Comparison of ENCODE assay signal across 1 cellular context in the genomic region with DNA sequence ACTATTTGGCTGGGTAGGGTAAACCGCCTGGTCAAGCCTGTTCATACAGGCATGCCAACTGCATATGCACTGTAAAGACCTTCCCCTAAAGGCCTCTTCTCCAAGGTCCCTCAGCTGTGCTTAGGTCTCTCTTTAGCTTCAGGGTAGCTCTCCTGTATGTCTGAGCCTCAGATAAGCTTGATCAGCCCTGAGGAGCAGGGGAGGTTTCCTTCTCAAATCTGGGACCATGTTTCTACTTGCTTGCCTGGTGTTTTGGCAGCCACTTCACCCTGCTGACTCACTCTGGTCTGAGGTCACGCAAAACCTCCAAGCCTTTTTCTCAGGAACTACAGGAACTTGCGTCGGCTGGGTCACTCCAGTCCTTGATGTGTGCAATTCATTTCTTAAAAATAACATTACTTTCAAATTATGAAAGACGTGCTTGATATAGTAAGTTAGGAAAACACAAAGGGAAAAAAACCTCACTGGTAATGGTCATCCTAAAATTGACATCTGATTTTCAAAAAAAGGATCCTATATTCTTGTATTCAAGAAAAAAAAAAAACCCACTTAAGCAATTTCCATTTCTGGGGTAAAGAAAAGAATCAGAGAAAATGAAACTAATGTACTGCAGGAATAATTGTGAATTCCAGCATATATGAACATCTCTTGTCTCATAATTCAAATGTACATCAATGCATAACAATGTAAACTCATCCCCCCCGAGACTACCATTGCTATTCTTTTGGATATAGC.
TF ChIP-seq lines count a peak whose summit lies in the region.

No MANE protein-coding gene starts in this region.

TF ChIP-seq in GM23338, 12 proteins besides CTCF, POLR2A, EP300 and RAD21 (continued from another document):
- TF ChIP-seq, protein P1, sequence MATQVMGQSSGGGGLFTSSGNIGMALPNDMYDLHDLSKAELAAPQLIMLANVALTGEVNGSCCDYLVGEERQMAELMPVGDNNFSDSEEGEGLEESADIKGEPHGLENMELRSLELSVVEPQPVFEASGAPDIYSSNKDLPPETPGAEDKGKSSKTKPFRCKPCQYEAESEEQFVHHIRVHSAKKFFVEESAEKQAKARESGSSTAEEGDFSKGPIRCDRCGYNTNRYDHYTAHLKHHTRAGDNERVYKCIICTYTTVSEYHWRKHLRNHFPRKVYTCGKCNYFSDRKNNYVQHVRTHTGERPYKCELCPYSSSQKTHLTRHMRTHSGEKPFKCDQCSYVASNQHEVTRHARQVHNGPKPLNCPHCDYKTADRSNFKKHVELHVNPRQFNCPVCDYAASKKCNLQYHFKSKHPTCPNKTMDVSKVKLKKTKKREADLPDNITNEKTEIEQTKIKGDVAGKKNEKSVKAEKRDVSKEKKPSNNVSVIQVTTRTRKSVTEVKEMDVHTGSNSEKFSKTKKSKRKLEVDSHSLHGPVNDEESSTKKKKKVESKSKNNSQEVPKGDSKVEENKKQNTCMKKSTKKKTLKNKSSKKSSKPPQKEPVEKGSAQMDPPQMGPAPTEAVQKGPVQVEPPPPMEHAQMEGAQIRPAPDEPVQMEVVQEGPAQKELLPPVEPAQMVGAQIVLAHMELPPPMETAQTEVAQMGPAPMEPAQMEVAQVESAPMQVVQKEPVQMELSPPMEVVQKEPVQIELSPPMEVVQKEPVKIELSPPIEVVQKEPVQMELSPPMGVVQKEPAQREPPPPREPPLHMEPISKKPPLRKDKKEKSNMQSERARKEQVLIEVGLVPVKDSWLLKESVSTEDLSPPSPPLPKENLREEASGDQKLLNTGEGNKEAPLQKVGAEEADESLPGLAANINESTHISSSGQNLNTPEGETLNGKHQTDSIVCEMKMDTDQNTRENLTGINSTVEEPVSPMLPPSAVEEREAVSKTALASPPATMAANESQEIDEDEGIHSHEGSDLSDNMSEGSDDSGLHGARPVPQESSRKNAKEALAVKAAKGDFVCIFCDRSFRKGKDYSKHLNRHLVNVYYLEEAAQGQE (IDR thresholded peaks at IDR 0.05; ENCODE audit: unreplicated experiment), result no peak
- TF ChIP-seq NANOG (IDR thresholded peaks at IDR 0.05; ENCODE audit: borderline replicate concordance), result no peak
TF ChIP-seq in GM23338: peak in this region for 0.
